Comparison of ENCODE assay signal across 23 cellular contexts in the genomic region with DNA sequence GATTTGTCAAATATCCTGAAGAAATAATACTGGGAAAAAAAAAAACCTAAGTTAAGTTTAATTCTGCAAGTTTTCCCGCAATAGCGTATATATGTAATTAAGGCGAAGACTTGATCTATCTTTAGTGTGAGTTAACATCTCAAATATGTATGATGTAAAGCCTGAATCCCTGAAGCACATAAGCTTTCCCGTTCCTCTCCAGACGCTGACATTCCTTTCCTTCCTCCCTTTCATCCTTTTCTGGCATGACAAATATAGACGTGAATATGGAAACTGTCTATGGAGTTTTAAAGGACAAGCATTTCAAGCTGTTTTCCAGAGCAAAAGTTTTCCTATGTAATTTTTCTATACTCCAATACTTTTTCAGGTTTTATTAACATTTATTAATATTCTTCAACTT.
"Had no signal": no experiment of that assay in that cellular context is flagged by ENCODE, and none has a peak within 500 bp of the region (broad histone marks: within the 10 kb centered on the region; RNA-seq: fewer than 3 reads in every experiment).

No MANE protein-coding gene starts in this region.

- H3K36me3 ChIP-seq: ascending aorta, lower lobe of right lung, neutrophil, right atrium auricular region had no signal

- H3K4me3 ChIP-seq: ascending aorta, lower lobe of right lung, right atrium auricular region, skin epidermis, testis had no signal

- H3K9me3 Mint-ChIP-seq: activated naive CD4-positive, alpha-beta T cell treated with anti-CD3 and anti-CD28 coated beads for 36 hours; activated naive CD8-positive, alpha-beta T cell treated with anti-CD3 and anti-CD28 coated beads, Interleukin-2, amount 50 U/mL, for 24 hours; activated T-cell treated with anti-CD3 and anti-CD28 coated beads, Interleukin-2, amount 50 U/mL, for 4 hours; T-helper 1 cell treated with Interleukin-12 subunit alpha and Interleukin-12 subunit beta and Interleukin-4 antibody, amounts not matched to agents 30 μg/mL and 1 μg/mL, for 36 hours; type B pancreatic cell had no signal

- H3K36me3 Mint-ChIP-seq: natural killer cell treated with Interleukin-12 subunit alpha and Interleukin-12 subunit beta and Interleukin-15 and Interleukin-18, amount 100 ng/mL, for 72 hours; type B pancreatic cell had no signal

- H3K27me3 ChIP-seq: ascending aorta, neutrophil, right atrium auricular region, testis had no signal

- H3K9me3 ChIP-seq: ascending aorta, lower lobe of right lung, neutrophil, right atrium auricular region, testis had no signal

- FAIRE-seq: bronchial epithelial cell, endometrium, keratinocyte had no signal

- H3K4me1 ChIP-seq: ascending aorta, lower lobe of right lung, right atrium auricular region, testis had no signal

- H3K27ac ChIP-seq: ascending aorta, lower lobe of right lung, neutrophil, right atrium auricular region, skin epidermis, testis had no signal

- ATAC-seq: activated naive CD8-positive, alpha-beta T cell treated with anti-CD3 and anti-CD28 coated beads, Interleukin-2, amount 50 U/mL, for 24 hours; activated T-cell treated with anti-CD3 and anti-CD28 coated beads, Interleukin-2, amount 50 U/mL, for 4 hours; lower lobe of right lung; natural killer cell treated with Interleukin-12 subunit alpha and Interleukin-12 subunit beta and Interleukin-15 and Interleukin-18, amount 100 ng/mL, for 72 hours had no signal

- H3K27ac Mint-ChIP-seq: activated naive CD4-positive, alpha-beta T cell treated with anti-CD3 and anti-CD28 coated beads for 36 hours; activated naive CD8-positive, alpha-beta T cell treated with anti-CD3 and anti-CD28 coated beads, Interleukin-2, amount 50 U/mL, for 24 hours; natural killer cell treated with Interleukin-12 subunit alpha and Interleukin-12 subunit beta and Interleukin-15 and Interleukin-18, amount 100 ng/mL, for 72 hours; T-helper 1 cell treated with Interleukin-12 subunit alpha and Interleukin-12 subunit beta and Interleukin-4 antibody, amounts not matched to agents 30 μg/mL and 1 μg/mL, for 36 hours; type B pancreatic cell had no signal

- H3K4me3 Mint-ChIP-seq: activated naive CD4-positive, alpha-beta T cell treated with anti-CD3 and anti-CD28 coated beads for 36 hours; activated naive CD8-positive, alpha-beta T cell treated with anti-CD3 and anti-CD28 coated beads, Interleukin-2, amount 50 U/mL, for 24 hours; activated T-cell treated with anti-CD3 and anti-CD28 coated beads, Interleukin-2, amount 50 U/mL, for 4 hours; natural killer cell treated with Interleukin-12 subunit alpha and Interleukin-12 subunit beta and Interleukin-15 and Interleukin-18, amount 100 ng/mL, for 72 hours; T-helper 1 cell treated with Interleukin-12 subunit alpha and Interleukin-12 subunit beta and Interleukin-4 antibody, amounts not matched to agents 30 μg/mL and 1 μg/mL, for 36 hours; type B pancreatic cell had no signal

- DNase-seq: activated CD4-positive, alpha-beta T cell treated with anti-CD3 and anti-CD28 coated beads, Interleukin-2, amount 50 U/mL, for 1 hour; activated CD4-positive, CD25-positive, alpha-beta regulatory T cell treated with anti-CD3 and anti-CD28 coated beads, Interleukin-2, amount 50 U/mL, for 72 hours; activated CD8-positive, alpha-beta memory T cell treated with anti-CD3 and anti-CD28 coated beads, Interleukin-2, amount 50 U/mL, for 4 hours; activated naive CD4-positive, alpha-beta T cell treated with anti-CD3 and anti-CD28 coated beads for 36 hours; activated naive CD8-positive, alpha-beta T cell treated with anti-CD3 and anti-CD28 coated beads, Interleukin-2, amount 50 U/mL, for 24 hours; activated T-cell treated with anti-CD3 and anti-CD28 coated beads, Interleukin-2, amount 50 U/mL, for 4 hours; foreskin fibroblast; glutamatergic neuron; hypothalamus; lower lobe of right lung; stimulated activated CD4-positive, alpha-beta T cell treated with anti-CD3 and anti-CD28 coated beads, Interleukin-15, amount 100 ng/mL, for 24 hours; stimulated activated CD4-positive, alpha-beta T cell treated with anti-CD3 and anti-CD28 coated beads, Interleukin-4, amount 100 ng/mL, for 1 hour; testis had no signal

- H3K27me3 Mint-ChIP-seq: activated naive CD8-positive, alpha-beta T cell treated with anti-CD3 and anti-CD28 coated beads, Interleukin-2, amount 50 U/mL, for 24 hours; natural killer cell treated with Interleukin-12 subunit alpha and Interleukin-12 subunit beta and Interleukin-15 and Interleukin-18, amount 100 ng/mL, for 72 hours had no signal

- H3K4me1 Mint-ChIP-seq: activated naive CD8-positive, alpha-beta T cell treated with anti-CD3 and anti-CD28 coated beads, Interleukin-2, amount 50 U/mL, for 24 hours had no signal
